Comparison of ENCODE assay signal across 8 cellular contexts in the genomic region with DNA sequence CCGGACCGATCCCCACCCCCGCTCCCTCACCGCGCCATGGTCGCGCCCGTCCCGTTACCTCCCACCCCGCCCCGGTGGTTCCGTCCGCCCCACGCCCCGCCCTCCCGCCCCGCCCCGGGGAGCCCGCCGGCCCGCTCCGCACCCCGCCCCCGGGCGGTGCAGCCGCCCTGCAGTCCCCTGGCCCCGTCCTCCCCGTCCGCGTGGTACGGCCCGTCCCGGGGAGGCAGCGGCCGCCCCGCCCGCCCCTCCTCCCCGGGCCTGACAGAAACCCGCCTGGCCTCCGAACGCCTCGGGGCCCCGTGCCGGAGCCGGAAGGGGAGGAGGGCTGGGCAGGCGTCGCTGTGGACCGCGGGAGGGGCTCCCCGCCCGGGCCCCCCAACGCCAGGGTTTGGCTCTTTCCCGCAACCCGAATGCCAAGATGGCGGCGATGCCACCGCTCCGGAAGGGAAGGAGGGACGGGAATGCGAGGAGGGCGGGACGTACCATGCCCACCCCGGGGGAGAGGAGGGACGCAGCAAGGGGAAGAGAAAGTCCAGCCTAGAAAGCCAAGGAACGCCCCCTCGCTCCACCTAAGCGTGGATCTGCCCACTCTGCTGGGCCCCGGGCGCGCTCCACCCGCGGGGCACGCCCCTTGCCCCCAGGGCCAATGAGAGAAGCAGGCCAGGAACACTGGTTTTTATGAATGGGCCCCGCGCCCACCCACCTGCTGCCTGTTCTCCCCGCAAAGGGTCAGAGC. TPM values are rescaled to one million over a fixed set of nuclear protein-coding genes. Genes with fewer than 3 reads are reported as not detected.
DNase-seq lines count a peak whose midpoint lies in the region; ATAC-seq and TF ChIP-seq lines count a peak whose summit lies in the region.

A gene (minus strand): TSS at position 56 of the 736 bp plus-strand sequence. CDS start 132 bp downstream, outside the sequence.

- H3K27me3 ChIP-seq in spleen (replicated peaks in 1 of 7) = no peaks in the 10 kb centered on the region

- intact Hi-C loops in spleen (cut with DNase I; ENCODE audit: low total_unique reads) = no loop called here

- peak within 1 kb of the TSS; percentile 96 to 100 (median 99) for H3K27ac ChIP-seq in spleen

- H3K4me3 ChIP-seq in spleen = peak within 1 kb of the TSS; percentile 86 to 96 (median 92)

- TF ChIP-seq POLR2A in spleen (IDR thresholded peaks at IDR 0.05) = peak in 2 of 3 donors; percentile 36 to 50

- H3K4me1 ChIP-seq in spleen = peaks cover 15 to 52% (median 39%) of the 10 kb centered on the region in 6 donors

- peak; percentile 76 for ATAC-seq in GM19035 (IDR thresholded peaks at IDR 0.05; ENCODE audit: unreplicated experiment)
- peak; percentile 78 for ATAC-seq in HG03342 (IDR thresholded peaks at IDR 0.05; ENCODE audit: unreplicated experiment)

- no peaks in the 10 kb centered on the region for H3K9me3 ChIP-seq in spleen

- TF ChIP-seq CTCF in AG09319 (IDR thresholded peaks at IDR 0.05; ENCODE audit: low read depth, low read length) (no peak), spleen (IDR thresholded peaks at IDR 0.05 in 8 of 11, conservative IDR thresholded peaks at IDR 0.05 in 3 of 11) (peak in 2 of 11 experiments; percentile 4 to 18)

- H3K36me3 ChIP-seq in spleen = peaks cover 0 to 55% (median 38%) of the 10 kb centered on the region in 6 donors

- peak; percentile 98 for DNase-seq in AG09319 (ENCODE audit: extremely low read depth, low read depth)
- DNase-seq in NCI-H446 (lab: John Stamatoyannopoulos, UW) = peak; percentile 94 to 96
- DNase-seq in activated CD4-positive, CD25-positive, alpha-beta regulatory T cell treated with anti-CD3 and anti-CD28 coated beads, Interleukin-2, amount 50 U/mL, for 16 hours (ENCODE audit: low read depth, low spot score) = peak; percentile 62
- peak; percentile 80 for DNase-seq in central memory CD4-positive, alpha-beta T cell
- DNase-seq in inferior parietal cortex (ENCODE audit: extremely low spot score) = peak; percentile 91
- DNase-seq in spleen = peak; percentile 97

- 0 to 1% (median 1%) methylated on average over 32 to 76 of the region's 76 CpGs for WGBS in spleen, 5 donors

RNA-seq across cellular contexts. Expression of the gene that starts here (rescaled TPM):
- 10 to 100 TPM; 30.9 to 48.4 (median 42.9) TPM for total RNA-seq in spleen
- 10 to 100 TPM; 11.4 to 21.3 (median 12.2) TPM for polyA plus RNA-seq in spleen

Comparison
In these comparisons a context has a peak if more than half of its experiments do, and no peak if none do; other contexts are left out.
1. Peak in every context shown above with its lines: DNase-seq, ATAC-seq, H3K4me3 ChIP-seq and H3K27ac ChIP-seq.